ENCODE assay signal across 13 cellular contexts in the genomic region with DNA sequence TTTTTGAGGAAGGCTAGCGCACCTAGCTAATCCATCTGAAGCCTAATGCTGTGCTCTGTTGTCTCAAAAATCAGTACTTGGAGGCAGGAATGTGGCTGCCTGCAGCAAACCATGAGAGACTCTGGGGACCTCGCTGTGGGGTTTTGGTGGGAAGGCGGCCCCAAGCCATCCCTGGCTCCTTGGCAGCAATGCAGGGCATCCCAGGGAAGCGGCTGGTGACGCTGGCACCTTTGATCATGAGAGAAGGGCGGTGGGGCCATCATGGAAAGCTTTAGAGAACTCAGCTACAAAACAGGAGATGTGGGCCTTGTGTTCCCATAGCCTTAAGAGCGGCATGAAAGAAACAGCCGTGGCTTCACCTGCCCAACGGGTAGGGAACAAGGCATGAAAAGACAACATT.
DNase-seq lines count a peak whose midpoint lies in the region; ATAC-seq, FAIRE-seq and TF ChIP-seq lines count a peak whose summit lies in the region.
"Had no signal": no experiment of that assay in that cellular context is flagged by ENCODE, and none has a peak within 500 bp of the region (broad histone marks: within the 10 kb centered on the region; RNA-seq: fewer than 3 reads in every experiment).

No MANE protein-coding gene starts in this region.

- no peaks in the 10 kb centered on the region for H3K9me3 ChIP-seq in neural progenitor cell (ENCODE audit: low read depth)
- H3K9me3 ChIP-seq in WERI-Rb-1 (ENCODE audit: severe bottlenecking): no peaks in the 10 kb centered on the region

- H3K9ac ChIP-seq in neural progenitor cell: no peak overlapping the region
- H3K9ac ChIP-seq: KMS-11 had no signal

- H3K4me3 Mint-ChIP-seq in activated CD4-positive, alpha-beta T cell treated with anti-CD3 and anti-CD28 coated beads, Interleukin-2, amount 10 ng/mL, durations not matched to agents 7 days and 5 days: no peak overlapping the region
- H3K4me3 Mint-ChIP-seq in effector memory CD8-positive, alpha-beta T cell: peak overlapping the region; percentile 58 to 68
- H3K4me3 Mint-ChIP-seq in neural progenitor cell (no peak overlapping the region), HFFc6 (no peak overlapping the region)

- no peak for DNase-seq in activated CD4-positive, alpha-beta T cell treated with anti-CD3 and anti-CD28 coated beads, Interleukin-2, amount 10 ng/mL, durations not matched to agents 7 days and 5 days
- DNase-seq in activated CD4-positive, alpha-beta T cell treated with anti-CD3 and anti-CD28 coated beads, Interleukin-2, amount 50 U/mL, for 4 hours: no peak
- DNase-seq in effector memory CD8-positive, alpha-beta T cell: no peak
- DNase-seq in neural progenitor cell (ENCODE audit: low spot score) (no peak), hepatic stellate cell (ENCODE audit: low spot score) (no peak), WERI-Rb-1 (no peak), GM12892 (ENCODE audit: insufficient read length) (no peak), HFFc6 (no peak)
- DNase-seq: GF-D8, NCI-H510A, SHP77 treated with DMSO at 0.1 percent for 48 hours had no signal

- H3K4me1 Mint-ChIP-seq in activated CD4-positive, alpha-beta T cell treated with anti-CD3 and anti-CD28 coated beads, Interleukin-2, amount 10 ng/mL, durations not matched to agents 7 days and 5 days: peaks cover 49% of the 10 kb centered on the region
- H3K4me1 Mint-ChIP-seq in effector memory CD8-positive, alpha-beta T cell (ENCODE audit: low read depth in 2 of 2): peaks cover 29 to 40% of the 10 kb centered on the region in 2 donors
- H3K4me1 Mint-ChIP-seq in neural progenitor cell: peaks cover 23% of the 10 kb centered on the region
- peaks cover 8% of the 10 kb centered on the region; the same call in 1 of the 2 replicates for H3K4me1 Mint-ChIP-seq in HFFc6 (ENCODE audit: low read depth)

- no peak for TF ChIP-seq CTCF in neural progenitor cell (IDR thresholded peaks at IDR 0.05)
- no peak for TF ChIP-seq CTCF in WERI-Rb-1 (IDR thresholded peaks at IDR 0.05; ENCODE audit: low read depth, low read length)
- no peak for TF ChIP-seq CTCF in HFFc6 (IDR thresholded peaks at IDR 0.05)

- CTCF ChIA-PET in activated CD4-positive, alpha-beta T cell treated with anti-CD3 and anti-CD28 coated beads, Interleukin-2, amount 10 ng/mL, durations not matched to agents 7 days and 5 days (lab: Charles Lee): interaction anchor here (0.8 to 1.1 kb wide), 2 partner anchors 12 to 16 kb away, joined by 3 to 4 read pairs; no protein-coding TSS in a partner anchor

- no peaks in the 10 kb centered on the region for H3F3A ChIP-seq in neural progenitor cell (ENCODE audit: low read depth)

- H3K27ac ChIP-seq in neural progenitor cell: no peak overlapping the region
- no peak overlapping the region for H3K27ac ChIP-seq in WERI-Rb-1
- H3K27ac ChIP-seq: KMS-11 had no signal

- H3K4me3 ChIP-seq in neural progenitor cell (no peak overlapping the region), WERI-Rb-1 (ENCODE audit: low read depth, low read length) (no peak overlapping the region)

- peaks cover 3% of the 10 kb centered on the region for H3K9me3 Mint-ChIP-seq in activated CD4-positive, alpha-beta T cell treated with anti-CD3 and anti-CD28 coated beads, Interleukin-2, amount 10 ng/mL, durations not matched to agents 7 days and 5 days
- no peaks in the 10 kb centered on the region for H3K9me3 Mint-ChIP-seq in effector memory CD8-positive, alpha-beta T cell
- H3K9me3 Mint-ChIP-seq in neural progenitor cell (no peaks in the 10 kb centered on the region), HFFc6 (no peaks in the 10 kb centered on the region)
- H3K9me3 Mint-ChIP-seq: CD4-positive, CD25-positive, alpha-beta regulatory T cell had no signal

- POLR2A ChIA-PET in activated CD4-positive, alpha-beta T cell treated with anti-CD3 and anti-CD28 coated beads, Interleukin-2, amount 10 ng/mL, durations not matched to agents 7 days and 5 days (lab: Charles Lee): no interaction called here

- H3K36me3 ChIP-seq in neural progenitor cell (no peaks in the 10 kb centered on the region), WERI-Rb-1 (no peaks in the 10 kb centered on the region)

- TF ChIP-seq POLR2A in GM12892 (IDR thresholded peaks at IDR 0.05; ENCODE audit: low read depth, low read length): no peak

- H3K79me2 ChIP-seq in neural progenitor cell (ENCODE audit: low read depth): no peaks in the 10 kb centered on the region

- no peak for FAIRE-seq in GM12892 (lab: Jason Lieb, UNC)

- no peak for ATAC-seq in effector memory CD8-positive, alpha-beta T cell (replicated peaks)

- no peaks in the 10 kb centered on the region for H4K20me1 ChIP-seq in neural progenitor cell (ENCODE audit: low read depth)

- peaks cover 6% of the 10 kb centered on the region for H3K4me1 ChIP-seq in neural progenitor cell

- H3K27ac Mint-ChIP-seq in activated CD4-positive, alpha-beta T cell treated with anti-CD3 and anti-CD28 coated beads, Interleukin-2, amount 10 ng/mL, durations not matched to agents 7 days and 5 days: peak overlapping the region; percentile 62
- no peak overlapping the region for H3K27ac Mint-ChIP-seq in effector memory CD8-positive, alpha-beta T cell
- H3K27ac Mint-ChIP-seq in neural progenitor cell: peak overlapping the region; percentile 17
- no peak overlapping the region for H3K27ac Mint-ChIP-seq in HFFc6

- no peak overlapping the region for H2AFZ ChIP-seq in neural progenitor cell (replicated peaks)

- H3K4me2 ChIP-seq in neural progenitor cell: no peak overlapping the region
- H3K4me2 ChIP-seq: KMS-11 had no signal

- H3K27me3 Mint-ChIP-seq in activated CD4-positive, alpha-beta T cell treated with anti-CD3 and anti-CD28 coated beads, Interleukin-2, amount 10 ng/mL, durations not matched to agents 7 days and 5 days: peaks cover 2% of the 10 kb centered on the region
- H3K27me3 Mint-ChIP-seq in effector memory CD8-positive, alpha-beta T cell: no peaks in the 10 kb centered on the region
- H3K27me3 Mint-ChIP-seq in neural progenitor cell (ENCODE audit: insufficient read depth, low read depth): peaks cover 10% of the 10 kb centered on the region
- H3K27me3 Mint-ChIP-seq in HFFc6 (ENCODE audit: insufficient read depth): peaks cover 7% of the 10 kb centered on the region

- H3K36me3 Mint-ChIP-seq in activated CD4-positive, alpha-beta T cell treated with anti-CD3 and anti-CD28 coated beads, Interleukin-2, amount 10 ng/mL, durations not matched to agents 7 days and 5 days (ENCODE audit: low read depth): peaks cover 17% of the 10 kb centered on the region
- H3K36me3 Mint-ChIP-seq in effector memory CD8-positive, alpha-beta T cell (ENCODE audit: insufficient read depth): no peaks in the 10 kb centered on the region
- no peaks in the 10 kb centered on the region for H3K36me3 Mint-ChIP-seq in neural progenitor cell
- no peaks in the 10 kb centered on the region for H3K36me3 Mint-ChIP-seq in HFFc6 (ENCODE audit: low read depth)
- H3K36me3 Mint-ChIP-seq: CD4-positive, CD25-positive, alpha-beta regulatory T cell had no signal

- H3K27me3 ChIP-seq in neural progenitor cell: no peaks in the 10 kb centered on the region
- no peaks in the 10 kb centered on the region for H3K27me3 ChIP-seq in WERI-Rb-1 (ENCODE audit: insufficient read depth, low read depth, severe bottlenecking)

Comparison
In these comparisons a context has a peak if more than half of its experiments do, and no peak if none do; other contexts are left out.
1. H3K27ac Mint-ChIP-seq: peak in activated CD4-positive, alpha-beta T cell treated with anti-CD3 and anti-CD28 coated beads, Interleukin-2, amount 10 ng/mL, durations not matched to agents 7 days and 5 days (single experiment) and neural progenitor cell (single experiment); none in effector memory CD8-positive, alpha-beta T cell (0 of 2) and HFFc6 (single experiment).
2. H3K4me3 Mint-ChIP-seq: peak in effector memory CD8-positive, alpha-beta T cell (2 of 2); none in activated CD4-positive, alpha-beta T cell treated with anti-CD3 and anti-CD28 coated beads, Interleukin-2, amount 10 ng/mL, durations not matched to agents 7 days and 5 days (single experiment), neural progenitor cell (single experiment) and HFFc6 (single experiment).